ENCODE assay signal across 21 cellular contexts in genomic region chr11:134556186-134556585, GRCh38.
DNase-seq lines count a peak whose midpoint lies in the region; ATAC-seq, FAIRE-seq and TF ChIP-seq lines count a peak whose summit lies in the region.
"Had no signal": no experiment of that assay in that cellular context is flagged by ENCODE, and none has a peak within 500 bp of the region (broad histone marks: within the 10 kb centered on the region; RNA-seq: fewer than 3 reads in every experiment).

No MANE protein-coding gene starts in this region.

- intact Hi-C loops in testis (cut with DNase I; ENCODE audit: low total_unique reads) = no loop called here
- intact Hi-C loops in stomach (cut with DNase I; ENCODE audit: low total_unique reads) = no loop called here

- peak; percentile 19 for DNase-seq in activated CD8-positive, alpha-beta memory T cell treated with anti-CD3 and anti-CD28 coated beads for 24 hours
- no peak for DNase-seq in activated CD8-positive, alpha-beta memory T cell treated with anti-CD3 and anti-CD28 coated beads, Interleukin-2, amount 50 U/mL, for 4 hours
- DNase-seq in bronchial epithelial cell (ENCODE audit: low read depth) (no peak), left lobe of liver (ENCODE audit: low spot score) (peak; percentile 15), testis (peak; percentile 5), dedifferentiated amniotic fluid mesenchymal stem cell (ENCODE audit: extremely low spot score) (no peak), stomach (no peak), NCI-H2081 (lab: John Stamatoyannopoulos, UW) (no peak)
- DNase-seq: BE2C; CD4-positive, alpha-beta memory T cell; DMS153; DMS79 treated with DMSO at 0.1 percent for 48 hours; EL; H9 had no signal

- TF ChIP-seq CTCF in bronchial epithelial cell (IDR thresholded peaks at IDR 0.05; ENCODE audit: insufficient read depth, low read length, severe bottlenecking) (no peak), testis (IDR thresholded peaks at IDR 0.05) (no peak), stomach (IDR thresholded peaks at IDR 0.05) (no peak)

- H3K4me3 ChIP-seq in bronchial epithelial cell (ENCODE audit: low read depth, low read length) (no peak overlapping the region), testis (no peak overlapping the region), stomach (no peak overlapping the region)
- H3K4me3 ChIP-seq: GM23338 had no signal

- peak; percentile 88 for FAIRE-seq in bronchial epithelial cell (lab: Jason Lieb, UNC)
- FAIRE-seq: D721Med, G401.6, GM12892, HepG2, HTR-8/SVneo had no signal

- H3K4me1 ChIP-seq in testis (no peaks in the 10 kb centered on the region), stomach (no peaks in the 10 kb centered on the region)
- H3K4me1 ChIP-seq: BE2C had no signal

- H3K9me3 ChIP-seq in testis (no peaks in the 10 kb centered on the region), stomach (no peaks in the 10 kb centered on the region)
- H3K9me3 ChIP-seq: BE2C had no signal

- no peak for TF ChIP-seq EP300 in stomach (IDR thresholded peaks at IDR 0.05)

- H3K36me3 ChIP-seq in bronchial epithelial cell (ENCODE audit: control insufficient read depth, insufficient read depth, low read length) = no peaks in the 10 kb centered on the region
- no peaks in the 10 kb centered on the region for H3K36me3 ChIP-seq in testis (ENCODE audit: low read depth, missing control alignments)
- no peaks in the 10 kb centered on the region for H3K36me3 ChIP-seq in stomach
- H3K36me3 ChIP-seq: BE2C had no signal

- no peak for ATAC-seq in left lobe of liver
- ATAC-seq: GM23338, HepG2 had no signal

- H3K27ac ChIP-seq in testis (no peak overlapping the region), stomach (no peak overlapping the region)
- H3K27ac ChIP-seq: C4-2B had no signal

- no peaks in the 10 kb centered on the region for H3K27me3 ChIP-seq in bronchial epithelial cell (ENCODE audit: control insufficient read depth, insufficient read depth, low read length)
- H3K27me3 ChIP-seq in testis = no peaks in the 10 kb centered on the region
- peaks cover 0 to 21% (median 0%) of the 10 kb centered on the region in 3 donors for H3K27me3 ChIP-seq in stomach

- TF ChIP-seq POLR2A in testis (IDR thresholded peaks at IDR 0.05) = no peak
- TF ChIP-seq POLR2A in stomach (IDR thresholded peaks at IDR 0.05) = no peak

- WGBS in testis, 2 donors = 94 to 95% methylated on average over 4 of the region's 4 CpGs
- WGBS in stomach, 5 donors = 81 to 92% (median 88%) methylated on average over 4 of the region's 4 CpGs

Comparison
In these comparisons a context has a peak if more than half of its experiments do, and no peak if none do; other contexts are left out.
1. DNase-seq: peak in activated CD8-positive, alpha-beta memory T cell treated with anti-CD3 and anti-CD28 coated beads for 24 hours (single experiment), left lobe of liver (single experiment) and testis (single experiment); none in activated CD8-positive, alpha-beta memory T cell treated with anti-CD3 and anti-CD28 coated beads, Interleukin-2, amount 50 U/mL, for 4 hours (single experiment), bronchial epithelial cell (single experiment), dedifferentiated amniotic fluid mesenchymal stem cell (single experiment), stomach (single experiment) and NCI-H2081 (0 of 2).